Comparison of ENCODE assay signal across 10 cellular contexts in the genomic region with DNA sequence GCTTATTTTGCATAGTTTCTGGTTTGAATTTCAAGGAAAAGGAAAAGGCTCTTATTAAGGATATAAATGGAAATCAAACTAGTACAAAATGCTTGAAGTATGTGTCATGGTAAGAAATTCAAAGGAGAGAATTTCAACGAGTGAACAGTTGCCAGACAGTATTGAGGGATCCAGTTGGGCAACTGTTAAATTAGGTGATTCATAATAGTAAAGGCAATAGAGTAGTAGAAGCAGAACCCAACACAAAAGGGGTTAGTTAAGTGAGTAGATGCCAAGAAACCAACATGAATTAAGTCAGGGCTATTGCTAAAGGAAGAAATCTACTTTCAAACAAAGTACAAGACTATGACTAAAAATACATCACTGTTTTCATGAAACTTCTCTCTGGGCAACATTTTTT. TPM values are rescaled to one million over a fixed set of nuclear protein-coding genes. Genes with fewer than 3 reads are reported as not detected.
A peak's percentile ranks its signal among the peaks of the same experiment; 100 is the strongest.
DNase-seq lines count a peak whose midpoint lies in the region; ATAC-seq, FAIRE-seq and TF ChIP-seq lines count a peak whose summit lies in the region.
"Had no signal": no experiment of that assay in that cellular context is flagged by ENCODE, and none has a peak within 500 bp of the region (broad histone marks: within the 10 kb centered on the region; RNA-seq: fewer than 3 reads in every experiment).

No MANE protein-coding gene starts in this region.

- no peak for FAIRE-seq in bronchial epithelial cell (lab: Jason Lieb, UNC)
- FAIRE-seq: TTC549 had no signal

- no peaks in the 10 kb centered on the region for H4K20me1 ChIP-seq in MM.1S (ENCODE audit: insufficient read depth, low read length)

- H3K27me3 ChIP-seq in MG63 (no peaks in the 10 kb centered on the region), bronchial epithelial cell (ENCODE audit: control insufficient read depth, insufficient read depth, low read length) (no peaks in the 10 kb centered on the region), MM.1S (replicated peaks; ENCODE audit: insufficient read depth, low read length) (no peaks in the 10 kb centered on the region)
- H3K27me3 ChIP-seq in naive thymus-derived CD4-positive, alpha-beta T cell (ENCODE audit: control insufficient read depth in 2 of 2, insufficient read depth in 2 of 2, low read length in 2 of 2): no peaks in the 10 kb centered on the region

- H3K9ac ChIP-seq in MM.1S (ENCODE audit: low read length): no peak overlapping the region

- no peak overlapping the region for H3K4me2 ChIP-seq in MM.1S (ENCODE audit: low read depth, low read length)

- H3K27me3 Mint-ChIP-seq in naive thymus-derived CD4-positive, alpha-beta T cell: no peaks in the 10 kb centered on the region

- no peaks in the 10 kb centered on the region for H3K36me3 ChIP-seq in MG63
- no peaks in the 10 kb centered on the region for H3K36me3 ChIP-seq in bronchial epithelial cell (ENCODE audit: control insufficient read depth, insufficient read depth, low read length)
- H3K36me3 ChIP-seq in naive thymus-derived CD4-positive, alpha-beta T cell (ENCODE audit: control insufficient read depth in 2 of 3, insufficient read depth in 3 of 3, low read length in 3 of 3): peaks cover 3 to 27% (median 20%) of the 10 kb centered on the region in 3 experiments
- H3K36me3 ChIP-seq in MM.1S (replicated peaks; ENCODE audit: insufficient read depth, low read length): no peaks in the 10 kb centered on the region

- intact Hi-C loops in naive thymus-derived CD4-positive, alpha-beta T cell (cut with micrococcal nuclease): loop anchor here (1.0 to 10.0 kb wide), 11 partner anchors 12 to 587 kb away; partner anchors contain the start of genes GBP4 (in 2 of the 2), LRRC8B (in 1 of the 2) and PKN2 (in 1 of the 2)
- intact Hi-C loops in cardiac septum (cut with DNase I): no loop called here

- peak overlapping the region; percentile 86 to 100 (median 94) for H3K4me3 Mint-ChIP-seq in naive thymus-derived CD4-positive, alpha-beta T cell

- CTCF ChIA-PET in naive thymus-derived CD4-positive, alpha-beta T cell (lab: Charles Lee): interaction anchor here (1.3 to 4.0 kb wide), 4 partner anchors 15 to 272 kb away, joined by 3 to 14 read pairs (median 9); partner anchors contain the start of genes GBP2 and GBP4

- H3K4me1 Mint-ChIP-seq in naive thymus-derived CD4-positive, alpha-beta T cell: peaks cover 40 to 90% (median 78%) of the 10 kb centered on the region in 7 donors

- H3K4me3 ChIP-seq in MG63 (no peak overlapping the region; the same call in 1 of the 2 replicates), bronchial epithelial cell (ENCODE audit: low read depth, low read length) (no peak overlapping the region), MM.1S (ENCODE audit: low read length) (no peak overlapping the region)
- H3K4me3 ChIP-seq in naive thymus-derived CD4-positive, alpha-beta T cell (ENCODE audit: low read length): peak overlapping the region; percentile 79

- H3K9me3 Mint-ChIP-seq in naive thymus-derived CD4-positive, alpha-beta T cell: peaks cover 0 to 4% (median 0%) of the 10 kb centered on the region in 11 donors

- no peak for TF ChIP-seq CTCF in bronchial epithelial cell (IDR thresholded peaks at IDR 0.05; ENCODE audit: insufficient read depth, low read length, severe bottlenecking)
- no peak for TF ChIP-seq CTCF in MM.1S (IDR thresholded peaks at IDR 0.05; ENCODE audit: low read length)

- H3K79me2 ChIP-seq in MM.1S (ENCODE audit: low read length): no peaks in the 10 kb centered on the region

- POLR2A ChIA-PET in naive thymus-derived CD4-positive, alpha-beta T cell (lab: Charles Lee): interaction anchor here (1.0 to 5.3 kb wide), 9 partner anchors 11 to 206 kb away, joined by 3 to 42 read pairs (median 6); partner anchors contain the start of genes GBP1, GBP2 and GBP4

- H3K9me3 ChIP-seq in MG63: no peaks in the 10 kb centered on the region
- no peaks in the 10 kb centered on the region for H3K9me3 ChIP-seq in naive thymus-derived CD4-positive, alpha-beta T cell (ENCODE audit: control insufficient read depth in 2 of 3, low read length in 3 of 3)
- H3K9me3 ChIP-seq in MM.1S (replicated peaks; ENCODE audit: insufficient read depth, low read length): no peaks in the 10 kb centered on the region

- DNase-seq in EH (ENCODE audit: low read depth) (peak; percentile 79), MG63 (peak; percentile 10), bronchial epithelial cell (ENCODE audit: low read depth) (peak; percentile 90), cardiac septum (ENCODE audit: low spot score) (no peak), MM.1S (no peak)
- DNase-seq in naive thymus-derived CD4-positive, alpha-beta T cell: no peak
- DNase-seq: cerebellar nuclear complex had no signal

- H3K9me2 ChIP-seq in MM.1S (replicated peaks; ENCODE audit: insufficient read depth, low read length): no peaks in the 10 kb centered on the region; the same call in 1 of the 2 replicates

- H3F3A ChIP-seq in MM.1S (ENCODE audit: insufficient read depth, low read length): no peaks in the 10 kb centered on the region

- no peak overlapping the region for H2AFZ ChIP-seq in MM.1S (ENCODE audit: low read length)

- H3K36me3 Mint-ChIP-seq in naive thymus-derived CD4-positive, alpha-beta T cell: peaks cover 14 to 74% (median 24%) of the 10 kb centered on the region in 5 donors

- ATAC-seq in naive thymus-derived CD4-positive, alpha-beta T cell: no peak
- ATAC-seq in GM19455 (IDR thresholded peaks at IDR 0.05; ENCODE audit: unreplicated experiment) (no peak), HG03196 (IDR thresholded peaks at IDR 0.05; ENCODE audit: unreplicated experiment) (no peak)

- peak overlapping the region; percentile 62 for H3K27ac ChIP-seq in naive thymus-derived CD4-positive, alpha-beta T cell (ENCODE audit: low read depth, low read length)
- no peak overlapping the region for H3K27ac ChIP-seq in MM.1S (ENCODE audit: low read length)

- H3K4me1 ChIP-seq in naive thymus-derived CD4-positive, alpha-beta T cell (ENCODE audit: control insufficient read depth in 2 of 2, insufficient read depth in 2 of 2, low read length in 2 of 2): peaks cover 42% of the 10 kb centered on the region in 2 donors
- H3K4me1 ChIP-seq in MM.1S (ENCODE audit: low read length): no peaks in the 10 kb centered on the region

- H3K27ac Mint-ChIP-seq in naive thymus-derived CD4-positive, alpha-beta T cell: peak overlapping the region; percentile 74 to 100 (median 93)

RNA-seq across cellular contexts. Expression of gene GBP5, which starts 1.0 kb away (rescaled TPM):
- total RNA-seq in MG63 (2014; rRNA removed; shearing (Covaris generic); ENCODE audit: low replicate concordance): 0.26 and 4.6 TPM in 2 replicates
- 0.26 and 0.77 TPM in 2 replicates for total RNA-seq in bronchial epithelial cell
- total RNA-seq in naive thymus-derived CD4-positive, alpha-beta T cell: 100 to 1,000 TPM in 2 of 5 experiments, 10 to 100 TPM in 3; 31.8 to 784 (median 53.6) TPM
- polyA plus RNA-seq in naive thymus-derived CD4-positive, alpha-beta T cell: 10 to 100 TPM; 30.0 to 42.1 TPM
- total RNA-seq in cardiac septum: 0.94 TPM

Comparison
In these comparisons a context has a peak if more than half of its experiments do, and no peak if none do; other contexts are left out.
1. DNase-seq: peak in EH (single experiment), MG63 (single experiment) and bronchial epithelial cell (single experiment); none in naive thymus-derived CD4-positive, alpha-beta T cell (0 of 9), cardiac septum (single experiment) and MM.1S (single experiment).